Comparison of ENCODE assay signal across 26 cellular contexts in the genomic region with DNA sequence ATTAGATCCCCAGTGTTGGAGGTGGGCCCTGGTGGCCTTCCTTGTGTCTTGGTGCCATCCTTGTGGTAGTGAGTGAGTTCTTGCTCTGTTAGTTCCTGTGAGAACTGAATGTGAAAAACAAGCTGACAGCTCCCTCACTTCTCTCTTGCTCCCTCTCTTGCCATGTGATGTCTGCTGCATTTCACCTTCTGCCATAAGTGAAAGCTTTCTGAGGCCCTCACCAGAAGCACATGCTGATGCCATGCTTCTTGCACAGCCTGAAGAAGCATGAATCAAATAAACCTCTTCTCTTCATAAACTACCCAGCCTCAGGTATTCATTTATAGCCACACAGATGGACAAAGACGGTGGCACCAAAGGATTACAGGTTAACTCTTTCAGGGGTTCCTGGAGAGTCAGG.
A peak's percentile ranks its signal among the peaks of the same experiment; 100 is the strongest.
DNase-seq lines count a peak whose midpoint lies in the region; ATAC-seq, FAIRE-seq and TF ChIP-seq lines count a peak whose summit lies in the region.
"Had no signal": no experiment of that assay in that cellular context is flagged by ENCODE, and none has a peak within 500 bp of the region (broad histone marks: within the 10 kb centered on the region; RNA-seq: fewer than 3 reads in every experiment).

No MANE protein-coding gene starts in this region.

- H3K27me3 ChIP-seq in endodermal cell (ENCODE audit: control insufficient read depth, insufficient read depth, low read length, poor library complexity, severe bottlenecking) (no peaks in the 10 kb centered on the region), mesenchymal stem cell (ENCODE audit: control insufficient read depth in 1 of 2, insufficient read depth in 1 of 2, low read length in 2 of 2) (peaks cover 7 to 14% of the 10 kb centered on the region in 2 experiments)
- H3K27me3 ChIP-seq: BE2C; BLaER1 treated with 17β-estradiol and CSF1 and Interleukin-3, amounts not matched to agents 10 nM and 100 nM had no signal

- no peak for DNase-seq in GM18507 (ENCODE audit: extremely low spot score, insufficient read length, low read depth)
- peak; percentile 53 for DNase-seq in RPMI8226
- peak; percentile 35 for DNase-seq in endodermal cell
- no peak for DNase-seq in mesenchymal stem cell
- DNase-seq in kidney tubule cell (ENCODE audit: low spot score) = no peak
- DNase-seq in GOT3 (lab: John Stamatoyannopoulos, UW) = no peak
- DNase-seq: 8988T; ACHN; AML-193; BE2C; CD4-positive, alpha-beta T cell; CD8-positive, alpha-beta memory T cell; DMS 273 treated with DMSO at 0.1 percent for 48 hours; DMS79; EL; GDM1; GM23248; H9 had no signal

- H3K27ac ChIP-seq in endodermal cell (ENCODE audit: low read depth, low read length) (no peak overlapping the region), mesenchymal stem cell (ENCODE audit: low read length, poor library complexity, severe bottlenecking) (no peak overlapping the region)
- H3K27ac ChIP-seq: A549; BLaER1 treated with 17β-estradiol and CSF1 and Interleukin-3, amounts not matched to agents 10 nM and 100 nM; GM23248 had no signal

- no peaks in the 10 kb centered on the region for H3K36me3 Mint-ChIP-seq in endodermal cell (ENCODE audit: low read depth)
- H3K36me3 Mint-ChIP-seq: CD14-positive monocyte; CD8-positive, alpha-beta memory T cell had no signal

- no peak overlapping the region for H2BK15ac ChIP-seq in mesenchymal stem cell (ENCODE audit: low read depth, poor library complexity, severe bottlenecking)

- no peak overlapping the region for H3K14ac ChIP-seq in mesenchymal stem cell (ENCODE audit: low read length in 2 of 2)

- no peak overlapping the region for H3K27ac Mint-ChIP-seq in endodermal cell
- H3K27ac Mint-ChIP-seq: CD14-positive monocyte; CD4-positive, alpha-beta T cell; CD8-positive, alpha-beta memory T cell; H9 had no signal

- no peak overlapping the region for H2AK5ac ChIP-seq in mesenchymal stem cell (ENCODE audit: low read length, severe bottlenecking)

- H3K9ac ChIP-seq in endodermal cell (ENCODE audit: extremely low read depth, low read length, poor library complexity, severe bottlenecking) (no peak overlapping the region), mesenchymal stem cell (ENCODE audit: low read length) (no peak overlapping the region)
- H3K9ac ChIP-seq: BLaER1 treated with 17β-estradiol and CSF1 and Interleukin-3, amounts not matched to agents 10 nM and 100 nM; GM23248 had no signal

- no peak overlapping the region for H2AFZ ChIP-seq in mesenchymal stem cell (ENCODE audit: low read depth, low read length)
- H2AFZ ChIP-seq: GM23248 had no signal

- H3K79me1 ChIP-seq in mesenchymal stem cell (replicated peaks; ENCODE audit: low read length, poor library complexity, severe bottlenecking) = no peaks in the 10 kb centered on the region

- TF ChIP-seq CTCF in endodermal cell (conservative IDR thresholded peaks at IDR 0.05) = no peak

- no peak overlapping the region for H4K8ac ChIP-seq in mesenchymal stem cell (ENCODE audit: low read length)

- peak overlapping the region; percentile 5 for H4K91ac ChIP-seq in mesenchymal stem cell (ENCODE audit: low read length)

- no peak for ATAC-seq in HG03565 (IDR thresholded peaks at IDR 0.05; ENCODE audit: unreplicated experiment)
- ATAC-seq: A549, HCT116 had no signal

- no peak overlapping the region for H2BK12ac ChIP-seq in mesenchymal stem cell (ENCODE audit: low read length in 2 of 2)

- no peak overlapping the region for H2BK120ac ChIP-seq in mesenchymal stem cell (ENCODE audit: low read depth, low read length)

- H3K4me3 Mint-ChIP-seq in endodermal cell = no peak overlapping the region
- H3K4me3 Mint-ChIP-seq: CD14-positive monocyte; CD4-positive, alpha-beta T cell; CD8-positive, alpha-beta memory T cell; H9 had no signal

- H3K18ac ChIP-seq in mesenchymal stem cell (ENCODE audit: low read depth in 1 of 2, low read length in 2 of 2) = no peak overlapping the region

- 0% methylated on average over 1 of the region's 1 CpG; no CpG with 5 or more reads in 1 of the 2 experiments for WGBS in endodermal cell (ENCODE audit: insufficient coverage in 1 of 2, insufficient read length in 1 of 2), 2 experiments
- whole genome bisulfite sequencing in mesenchymal stem cell = 39% methylated on average over 1 of the region's 1 CpG

- peak; percentile 26 for FAIRE-seq in GM18507 (lab: Jason Lieb, UNC)
- FAIRE-seq: A549, D721Med, GM12891, GM19239 had no signal

- no peaks in the 10 kb centered on the region for H3K9me3 Mint-ChIP-seq in endodermal cell
- H3K9me3 Mint-ChIP-seq: CD14-positive monocyte; CD4-positive, alpha-beta T cell; CD8-positive, alpha-beta memory T cell; H9 had no signal

- H3K27me3 Mint-ChIP-seq in endodermal cell (ENCODE audit: insufficient read depth) = peaks cover 15% of the 10 kb centered on the region
- H3K27me3 Mint-ChIP-seq: CD4-positive, alpha-beta T cell had no signal

- no peak overlapping the region for H2BK5ac ChIP-seq in mesenchymal stem cell (ENCODE audit: low read depth, low read length, poor library complexity, severe bottlenecking)

- H3K23ac ChIP-seq in mesenchymal stem cell (ENCODE audit: low read length in 2 of 2) = no peak overlapping the region

- no peak overlapping the region for H3K4me3 ChIP-seq in endodermal cell (ENCODE audit: low read length)
- no peak overlapping the region for H3K4me3 ChIP-seq in mesenchymal stem cell (ENCODE audit: insufficient read depth in 1 of 2, low read depth in 1 of 2, low read length in 2 of 2)
- H3K4me3 ChIP-seq: A549; BLaER1 treated with 17β-estradiol and CSF1 and Interleukin-3, amounts not matched to agents 10 nM and 100 nM; GM23248 had no signal

- H3K4ac ChIP-seq in mesenchymal stem cell (ENCODE audit: low read depth in 1 of 2, low read length in 2 of 2) = no peak overlapping the region

- H3K36me3 ChIP-seq in endodermal cell (ENCODE audit: control insufficient read depth, insufficient read depth, low read length) (no peaks in the 10 kb centered on the region), mesenchymal stem cell (ENCODE audit: control insufficient read depth in 1 of 2, insufficient read depth in 2 of 2, low read depth in 1 of 2, low read length in 2 of 2) (no peaks in the 10 kb centered on the region)
- H3K36me3 ChIP-seq: BE2C; BLaER1 treated with 17β-estradiol and CSF1 and Interleukin-3, amounts not matched to agents 10 nM and 100 nM had no signal

- peaks cover 3% of the 10 kb centered on the region for H3K4me1 Mint-ChIP-seq in endodermal cell
- H3K4me1 Mint-ChIP-seq: CD14-positive monocyte; CD8-positive, alpha-beta memory T cell had no signal

- H3K4me1 ChIP-seq in endodermal cell (ENCODE audit: control insufficient read depth, insufficient read depth, low read length) (no peaks in the 10 kb centered on the region), mesenchymal stem cell (ENCODE audit: control insufficient read depth, insufficient read depth, low read depth, low read length) (no peaks in the 10 kb centered on the region)
- H3K4me1 ChIP-seq: A549, BE2C had no signal

- H3K4me2 ChIP-seq in mesenchymal stem cell (ENCODE audit: low read length, poor library complexity, severe bottlenecking) = no peak overlapping the region
- H3K4me2 ChIP-seq: A549; BLaER1 treated with 17β-estradiol and CSF1 and Interleukin-3, amounts not matched to agents 10 nM and 100 nM had no signal

- H3K9me3 ChIP-seq in endodermal cell (ENCODE audit: control insufficient read depth, low read length) (no peaks in the 10 kb centered on the region), mesenchymal stem cell (ENCODE audit: control insufficient read depth, low read length) (no peaks in the 10 kb centered on the region)
- H3K9me3 ChIP-seq: A549; BE2C; BLaER1 treated with 17β-estradiol and CSF1 and Interleukin-3, amounts not matched to agents 10 nM and 100 nM had no signal

Comparison
In these comparisons a context has a peak if more than half of its experiments do, and no peak if none do; other contexts are left out.
1. DNase-seq: peak in RPMI8226 (single experiment) and endodermal cell (single experiment); none in GM18507 (single experiment), mesenchymal stem cell (single experiment), kidney tubule cell (single experiment) and GOT3 (single experiment).